In the genomic region with DNA sequence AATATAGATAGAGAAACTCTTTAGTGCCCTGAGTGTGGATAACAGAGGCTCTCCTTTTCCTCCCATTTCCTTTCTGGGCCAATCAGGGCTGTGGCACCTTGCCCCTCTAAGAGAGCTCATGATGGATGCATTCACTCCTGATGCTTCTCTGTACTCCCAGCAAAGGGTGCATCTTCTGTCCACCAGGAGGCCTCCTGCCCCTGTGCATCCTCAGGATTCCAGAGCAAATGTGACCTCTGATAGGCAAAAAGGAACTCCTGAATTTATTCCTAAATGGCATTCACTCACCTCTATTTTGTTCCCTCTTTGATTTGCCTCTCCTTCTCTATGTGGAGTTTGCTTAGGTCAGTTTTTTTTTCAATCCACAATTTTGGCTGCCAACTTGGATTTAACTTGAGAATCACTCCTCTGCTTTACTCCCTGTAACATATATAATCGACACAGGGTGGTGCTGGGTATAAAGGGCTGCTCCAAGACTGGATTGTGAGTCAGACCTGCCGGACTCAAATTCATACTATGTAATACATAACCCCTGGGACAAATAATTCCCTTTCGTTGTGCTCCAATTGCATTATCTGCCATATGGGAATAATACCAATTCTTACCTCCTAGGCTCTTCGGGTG, we compare ENCODE assay signal across 10 cellular contexts. TPM values are rescaled to one million over a fixed set of nuclear protein-coding genes. Genes with fewer than 3 reads are reported as not detected.
DNase-seq lines count a peak whose midpoint lies in the region; ATAC-seq and TF ChIP-seq lines count a peak whose summit lies in the region.
"Had no signal": no experiment of that assay in that cellular context is flagged by ENCODE, and none has a peak within 500 bp of the region (broad histone marks: within the 10 kb centered on the region; RNA-seq: fewer than 3 reads in every experiment).

No MANE protein-coding gene starts in this region.

- RAD21 ChIA-PET in HCT116 (lab: Charles Lee; ENCODE audit: low non-redundant PET in 1 of 2, low total read pairs in 2 of 2, uncharacterized antibody in 2 of 2, unreplicated experiment in 2 of 2) = interaction anchor here (0.8 to 1.0 kb wide), 3 partner anchors 32 to 56 kb away, joined by 3 to 5 read pairs (median 3); no protein-coding TSS in a partner anchor

- POLR2A ChIA-PET in HCT116 (lab: Charles Lee) = no interaction called here
- POLR2A ChIA-PET in RWPE1 (lab: Yijun Ruan, JAX; ENCODE audit: low non-redundant PET) = no interaction called here

- no peak overlapping the region for H3K27ac ChIP-seq in HCT116 (ENCODE audit: low read depth, low read length)
- no peak overlapping the region for H3K27ac ChIP-seq in RWPE1
- H3K27ac ChIP-seq: SK-N-MC had no signal

- no peak overlapping the region for H3K4me2 ChIP-seq in HCT116 (ENCODE audit: low read length)

- no peaks in the 10 kb centered on the region for H3K9me3 ChIP-seq in HCT116 (ENCODE audit: control insufficient read depth in 1 of 2, insufficient read depth in 1 of 2, low read depth in 1 of 2, low read length in 2 of 2)

- H3K4me3 Mint-ChIP-seq in Calu3 (ENCODE audit: low read depth, unreplicated experiment) = no peak overlapping the region

- H3K9me2 ChIP-seq in HCT116 (ENCODE audit: insufficient read depth) = no peaks in the 10 kb centered on the region

- H3K4me3 ChIP-seq in HCT116 (replicated peaks in 1 of 2; ENCODE audit: low read depth in 1 of 2, low read length in 2 of 2) = no peak overlapping the region
- H3K4me3 ChIP-seq: SK-N-MC had no signal

- H3K27me3 ChIP-seq in HCT116 (ENCODE audit: insufficient read depth, low read length) = peaks cover 18% of the 10 kb centered on the region

- peak; percentile 99 for ATAC-seq in HCT116
- ATAC-seq in GM18505 (IDR thresholded peaks at IDR 0.05; ENCODE audit: unreplicated experiment) = no peak
- no peak for ATAC-seq in activated CD4-positive, CD25-positive, alpha-beta regulatory T cell treated with anti-CD3 and anti-CD28 coated beads, Interleukin-2, amount 50 U/mL, for 24 hours

- no peaks in the 10 kb centered on the region for H3K36me3 ChIP-seq in HCT116 (ENCODE audit: control insufficient read depth in 1 of 2, insufficient read depth in 2 of 2, low read length in 2 of 2)

- no peak overlapping the region for H3K9ac ChIP-seq in HCT116 (ENCODE audit: low read length)

- H3K79me2 ChIP-seq in HCT116 (ENCODE audit: insufficient read depth, low read length) = no peaks in the 10 kb centered on the region

- DNase-seq in Calu3 (peak; percentile 28), HCT116 (ENCODE audit: low read depth, low spot score) (peak; percentile 23), RWPE1 (ENCODE audit: low spot score) (peak; percentile 25), iPS DF 4.7 (ENCODE audit: extremely low read depth, low spot score) (peak; percentile 44), inferior parietal cortex (ENCODE audit: extremely low spot score) (no peak), globus pallidus (ENCODE audit: low spot score) (no peak)

- H2AFZ ChIP-seq in HCT116 (ENCODE audit: low read depth, low read length, poor library complexity, severe bottlenecking) = no peak overlapping the region

- TF ChIP-seq POLR2A in HCT116 (IDR thresholded peaks at IDR 0.05; ENCODE audit: borderline replicate concordance, extremely low read depth, insufficient read depth, insufficient read length) = no peak
- TF ChIP-seq POLR2A in GM18505 (IDR thresholded peaks at IDR 0.05; ENCODE audit: borderline replicate concordance, extremely low read depth, insufficient read depth, insufficient read length) = no peak

- BruUV-seq in Calu3 (replicated peaks; lab: Mats Ljungman, UMichigan) (no TSS peak), HCT116 (replicated peaks; lab: Mats Ljungman, UMichigan) (no TSS peak)

- no peaks in the 10 kb centered on the region for H3K36me3 Mint-ChIP-seq in Calu3 (ENCODE audit: insufficient read depth, unreplicated experiment)

- peak; percentile 79 for TF ChIP-seq RAD21 in HCT116 (IDR thresholded peaks at IDR 0.05; ENCODE audit: low read depth)

- H3K27ac Mint-ChIP-seq in Calu3 (ENCODE audit: unreplicated experiment) = no peak overlapping the region

- H3K4me1 ChIP-seq in HCT116 (ENCODE audit: control insufficient read depth in 1 of 2, insufficient read depth in 2 of 2, low read length in 2 of 2) = no peaks in the 10 kb centered on the region

- H3K9me3 Mint-ChIP-seq in Calu3 (ENCODE audit: low read depth, unreplicated experiment) = peaks cover 3% of the 10 kb centered on the region

- intact Hi-C loops in Calu3 (cut with micrococcal nuclease; ENCODE audit: unreplicated experiment) (no loop called here), HCT116 (cut with micrococcal nuclease) (loop anchor here (2.0 kb wide), 1 partner anchor 31 kb away; no protein-coding TSS in a partner anchor)

- H4K20me1 ChIP-seq in HCT116 (ENCODE audit: insufficient read depth) = no peaks in the 10 kb centered on the region

- H3K4me1 Mint-ChIP-seq in Calu3 (ENCODE audit: low read depth, unreplicated experiment) = no peaks in the 10 kb centered on the region

- CTCF ChIA-PET in Calu3 (lab: Charles Lee) = interaction anchor here (0.9 kb wide), 1 partner anchor 33 kb away, joined by 3 read pairs; no protein-coding TSS in a partner anchor
- CTCF ChIA-PET in HCT116 (lab: Charles Lee) = interaction anchor here (0.6 to 2.3 kb wide), 9 partner anchors 9 to 606 kb away, joined by 3 to 17 read pairs (median 4); no protein-coding TSS in a partner anchor
- CTCF ChIA-PET in RWPE1 (lab: Yijun Ruan, JAX) = interaction anchor here (0.5 to 1.0 kb wide), 7 partner anchors 32 to 890 kb away, joined by 3 to 4 read pairs (median 3); no protein-coding TSS in a partner anchor

- TF ChIP-seq CTCF in Calu3 (IDR thresholded peaks at IDR 0.05; ENCODE audit: unreplicated experiment) (peak; percentile 49), HCT116 (IDR thresholded peaks at IDR 0.05 in 2 of 3, conservative IDR thresholded peaks at IDR 0.05 in 1 of 3; ENCODE audit: borderline replicate concordance in 1 of 3, insufficient read depth in 1 of 3, low read depth in 2 of 3, low read length in 2 of 3) (peak; percentile 77 to 88 (median 85); a peak in 5 of 6 replicates), RWPE1 (conservative IDR thresholded peaks at IDR 0.05; ENCODE audit: low read depth) (peak; percentile 66)

- H3K27me3 Mint-ChIP-seq in Calu3 (ENCODE audit: unreplicated experiment) = peaks cover 69% of the 10 kb centered on the region

TF ChIP-seq in HCT116, 20 proteins besides CTCF, POLR2A, EP300 and RAD21:
- TF ChIP-seq, protein P1, sequence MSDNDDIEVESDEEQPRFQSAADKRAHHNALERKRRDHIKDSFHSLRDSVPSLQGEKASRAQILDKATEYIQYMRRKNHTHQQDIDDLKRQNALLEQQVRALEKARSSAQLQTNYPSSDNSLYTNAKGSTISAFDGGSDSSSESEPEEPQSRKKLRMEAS (IDR thresholded peaks at IDR 0.05) = no peak
- TF ChIP-seq JUND (IDR thresholded peaks at IDR 0.05) (no peak), CEBPB (IDR thresholded peaks at IDR 0.05; ENCODE audit: low read depth) (no peak)

RNA-seq across cellular contexts. Expression of gene MRGPRX4, which starts 1.1 kb away (rescaled TPM):
- total RNA-seq in Calu3 (2022) (not detected in 2 replicates), HCT116 (2021; ENCODE audit: unreplicated experiment) (not detected)
- polyA plus RNA-seq in HCT116 (2012) = not detected in 2 replicates
- total RNA-seq: temporal lobe had no signal

RNA-seq across cellular contexts. Expression of gene MRGPRX3, which starts 39.1 kb away (rescaled TPM):
- total RNA-seq in Calu3 (2022) (not detected in 2 replicates), HCT116 (2021; ENCODE audit: unreplicated experiment) (not detected)
- not detected in 2 replicates for polyA plus RNA-seq in HCT116 (2012)

Comparison
In these comparisons a context has a peak if more than half of its experiments do, and no peak if none do; other contexts are left out.
1. DNase-seq: peak in Calu3 (single experiment), HCT116 (single experiment), RWPE1 (single experiment) and iPS DF 4.7 (single experiment); none in inferior parietal cortex (single experiment) and globus pallidus (single experiment).
2. Peak in every context shown above with its lines, with median percentiles within 50 percentile points of each other: CTCF ChIP-seq.